In the genomic region with DNA sequence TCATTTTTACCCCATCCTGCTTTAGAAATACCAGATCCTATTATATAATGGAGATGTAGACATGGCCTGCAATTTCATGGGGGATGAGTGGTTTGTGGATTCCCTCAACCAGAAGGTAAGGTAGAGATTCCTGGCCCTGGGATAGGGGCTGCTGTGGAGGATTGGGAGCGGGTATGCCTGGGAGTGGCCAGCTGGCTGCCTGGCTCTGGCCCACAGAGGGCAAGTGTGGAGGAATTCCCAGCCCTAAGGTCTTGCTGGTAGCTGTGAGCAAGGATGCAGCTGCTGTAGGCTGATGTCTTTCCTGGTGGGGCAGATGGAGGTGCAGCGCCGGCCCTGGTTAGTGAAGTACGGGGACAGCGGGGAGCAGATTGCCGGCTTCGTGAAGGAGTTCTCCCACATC, we compare ENCODE assay signal across 1 cellular context.
A peak's percentile ranks its signal among the peaks of the same experiment; 100 is the strongest.
TF ChIP-seq lines count a peak whose summit lies in the region.

No MANE protein-coding gene starts in this region.

TF ChIP-seq in HepG2, 621 proteins besides CTCF, POLR2A, EP300 and RAD21:
- TF ChIP-seq POLR2G (IDR thresholded peaks at IDR 0.05; ENCODE audit: low read depth, low read length) = peak; percentile 25; the same call in 1 of the 2 replicates
- peak; percentile 29 for TF ChIP-seq AGO2 (optimal IDR thresholded peaks at IDR 0.05; ENCODE audit: low read depth, low read length)
- TF ChIP-seq SIX4 (CRISPR knock-in tag; IDR thresholded peaks at IDR 0.05) = no peak
